In genomic region chr6:27608916-27609883, GRCh38 we compare ENCODE assay signal across 10 cellular contexts.
A peak's percentile ranks its signal among the peaks of the same experiment; 100 is the strongest.
DNase-seq lines count a peak whose midpoint lies in the region; ATAC-seq and TF ChIP-seq lines count a peak whose summit lies in the region.
"Had no signal": no experiment of that assay in that cellular context is flagged by ENCODE, and none has a peak within 500 bp of the region (broad histone marks: within the 10 kb centered on the region; RNA-seq: fewer than 3 reads in every experiment).

No MANE protein-coding gene starts in this region.

- in situ Hi-C loops in Caki2 (cut with HindIII; ENCODE audit: low pct_unique_long_range_greater_than_20kb, low sequenced_read_pairs), result loop anchor here (10.0 kb wide), 1 partner anchor 444 kb away; no protein-coding TSS in a partner anchor

- H3K27ac Mint-ChIP-seq in activated naive CD4-positive, alpha-beta T cell treated with anti-CD3 and anti-CD28 coated beads, Interleukin-2, amount 50 U/mL, for 72 hours, result no peak overlapping the region
- H3K27ac Mint-ChIP-seq: naive thymus-derived CD4-positive, alpha-beta T cell had no signal

- TF ChIP-seq CTCF in HFF-Myc (IDR thresholded peaks at IDR 0.05; ENCODE audit: low read depth, low read length, missing control alignments), result peak; percentile 88

- peak; percentile 77 for DNase-seq in Caki2 (ENCODE audit: low read depth)
- DNase-seq in HFF-Myc (ENCODE audit: extremely low read depth, low read depth), result no peak
- peak; percentile 62 for DNase-seq in SKM-1 treated with dmso at 0.1 percent for 144 hours (lab: John Stamatoyannopoulos, UW; ENCODE audit: unreplicated experiment)
- DNase-seq in iPS-NIHi11 (ENCODE audit: low spot score), result peak; percentile 54
- DNase-seq in stimulated activated CD4-positive, alpha-beta T cell treated with anti-CD3 and anti-CD28 coated beads, Interleukin-12 subunit alpha, Interleukin-12 subunit beta, amount 100 ng/mL, for 4 hours, result no peak
- no peak for DNase-seq in activated naive CD4-positive, alpha-beta T cell treated with anti-CD3 and anti-CD28 coated beads, Interleukin-2, amount 50 U/mL, for 72 hours (ENCODE audit: low spot score in 2 of 2)

- peaks cover 0 to 11% of the 10 kb centered on the region in 2 donors for H3K36me3 Mint-ChIP-seq in activated naive CD4-positive, alpha-beta T cell treated with anti-CD3 and anti-CD28 coated beads, Interleukin-2, amount 50 U/mL, for 72 hours

- H3K4me3 ChIP-seq in HFF-Myc (replicated peaks; ENCODE audit: low read depth, low read length), result no peak overlapping the region
- H3K4me3 ChIP-seq: SJSA1 had no signal

- ATAC-seq in GM19328 (IDR thresholded peaks at IDR 0.05; ENCODE audit: unreplicated experiment), result no peak
- no peak for ATAC-seq in HG03378 (IDR thresholded peaks at IDR 0.05; ENCODE audit: unreplicated experiment)
- no peak for ATAC-seq in activated naive CD4-positive, alpha-beta T cell treated with anti-CD3 and anti-CD28 coated beads, Interleukin-2, amount 50 U/mL, for 72 hours
- ATAC-seq: naive thymus-derived CD4-positive, alpha-beta T cell had no signal

- no peaks in the 10 kb centered on the region for H3K9me3 Mint-ChIP-seq in activated naive CD4-positive, alpha-beta T cell treated with anti-CD3 and anti-CD28 coated beads, Interleukin-2, amount 50 U/mL, for 72 hours

Comparison
In these comparisons a context has a peak if more than half of its experiments do, and no peak if none do; other contexts are left out.
1. DNase-seq: peak in Caki2 (single experiment), SKM-1 treated with dmso at 0.1 percent for 144 hours (single experiment) and iPS-NIHi11 (single experiment); none in HFF-Myc (single experiment), stimulated activated CD4-positive, alpha-beta T cell treated with anti-CD3 and anti-CD28 coated beads, Interleukin-12 subunit alpha, Interleukin-12 subunit beta, amount 100 ng/mL, for 4 hours (single experiment) and activated naive CD4-positive, alpha-beta T cell treated with anti-CD3 and anti-CD28 coated beads, Interleukin-2, amount 50 U/mL, for 72 hours (0 of 2).